Comparison of ENCODE assay signal across 1 cellular context in the genomic region with DNA sequence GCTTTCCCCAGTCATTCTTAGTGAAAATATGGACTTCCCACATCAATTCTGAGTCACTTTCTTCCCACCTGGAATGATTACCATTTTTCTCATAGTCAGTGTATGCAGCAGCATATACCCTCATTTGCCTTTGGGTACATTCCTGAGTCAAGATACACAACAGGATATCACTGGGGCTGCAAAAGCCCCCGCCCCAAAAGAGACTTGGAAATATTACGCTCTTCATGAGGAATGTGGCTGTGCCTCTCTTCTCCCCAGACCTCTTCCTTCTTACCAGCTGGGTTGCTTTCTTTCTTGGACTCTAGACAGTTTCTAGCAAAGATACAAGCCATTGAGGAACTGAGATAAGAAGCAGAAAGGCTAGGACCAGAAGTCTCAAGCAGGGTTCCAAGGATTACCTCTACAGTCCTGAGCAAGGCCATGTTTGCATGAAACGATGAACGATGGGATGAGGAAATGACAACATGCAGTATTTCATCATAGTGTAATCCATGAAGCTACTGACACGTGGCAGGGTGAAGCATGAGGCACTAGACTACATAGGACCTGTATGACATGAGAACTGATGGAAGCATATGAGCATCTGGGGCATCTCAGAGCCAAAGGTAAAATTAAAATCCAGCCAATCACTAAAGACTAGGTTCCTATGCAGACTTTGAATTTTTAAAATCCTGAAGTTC.
TF ChIP-seq lines count a peak whose summit lies in the region.

No MANE protein-coding gene starts in this region.

TF ChIP-seq in WTC11, 78 proteins besides CTCF, POLR2A, EP300 and RAD21 (continued from another document):
- TF ChIP-seq, protein P1, sequence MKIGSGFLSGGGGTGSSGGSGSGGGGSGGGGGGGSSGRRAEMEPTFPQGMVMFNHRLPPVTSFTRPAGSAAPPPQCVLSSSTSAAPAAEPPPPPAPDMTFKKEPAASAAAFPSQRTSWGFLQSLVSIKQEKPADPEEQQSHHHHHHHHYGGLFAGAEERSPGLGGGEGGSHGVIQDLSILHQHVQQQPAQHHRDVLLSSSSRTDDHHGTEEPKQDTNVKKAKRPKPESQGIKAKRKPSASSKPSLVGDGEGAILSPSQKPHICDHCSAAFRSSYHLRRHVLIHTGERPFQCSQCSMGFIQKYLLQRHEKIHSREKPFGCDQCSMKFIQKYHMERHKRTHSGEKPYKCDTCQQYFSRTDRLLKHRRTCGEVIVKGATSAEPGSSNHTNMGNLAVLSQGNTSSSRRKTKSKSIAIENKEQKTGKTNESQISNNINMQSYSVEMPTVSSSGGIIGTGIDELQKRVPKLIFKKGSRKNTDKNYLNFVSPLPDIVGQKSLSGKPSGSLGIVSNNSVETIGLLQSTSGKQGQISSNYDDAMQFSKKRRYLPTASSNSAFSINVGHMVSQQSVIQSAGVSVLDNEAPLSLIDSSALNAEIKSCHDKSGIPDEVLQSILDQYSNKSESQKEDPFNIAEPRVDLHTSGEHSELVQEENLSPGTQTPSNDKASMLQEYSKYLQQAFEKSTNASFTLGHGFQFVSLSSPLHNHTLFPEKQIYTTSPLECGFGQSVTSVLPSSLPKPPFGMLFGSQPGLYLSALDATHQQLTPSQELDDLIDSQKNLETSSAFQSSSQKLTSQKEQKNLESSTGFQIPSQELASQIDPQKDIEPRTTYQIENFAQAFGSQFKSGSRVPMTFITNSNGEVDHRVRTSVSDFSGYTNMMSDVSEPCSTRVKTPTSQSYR (CRISPR knock-in tag; IDR thresholded peaks at IDR 0.05): no peak
- TF ChIP-seq NFE2L1 (CRISPR knock-in tag; IDR thresholded peaks at IDR 0.05): no peak
- TF ChIP-seq, protein P2, sequence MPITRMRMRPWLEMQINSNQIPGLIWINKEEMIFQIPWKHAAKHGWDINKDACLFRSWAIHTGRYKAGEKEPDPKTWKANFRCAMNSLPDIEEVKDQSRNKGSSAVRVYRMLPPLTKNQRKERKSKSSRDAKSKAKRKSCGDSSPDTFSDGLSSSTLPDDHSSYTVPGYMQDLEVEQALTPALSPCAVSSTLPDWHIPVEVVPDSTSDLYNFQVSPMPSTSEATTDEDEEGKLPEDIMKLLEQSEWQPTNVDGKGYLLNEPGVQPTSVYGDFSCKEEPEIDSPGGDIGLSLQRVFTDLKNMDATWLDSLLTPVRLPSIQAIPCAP (CRISPR knock-in tag; IDR thresholded peaks at IDR 0.05): no peak
- TF ChIP-seq PRRX2 (CRISPR knock-in tag; IDR thresholded peaks at IDR 0.05): no peak
- TF ChIP-seq NR1H2 (CRISPR knock-in tag; IDR thresholded peaks at IDR 0.05): no peak
- TF ChIP-seq RORB (CRISPR knock-in tag; IDR thresholded peaks at IDR 0.05): no peak
- no peak for TF ChIP-seq ZNF121 (CRISPR knock-in tag; IDR thresholded peaks at IDR 0.05)
- TF ChIP-seq NR3C1 (CRISPR knock-in tag; conservative IDR thresholded peaks at IDR 0.05; ENCODE audit: low read depth): no peak
- TF ChIP-seq, protein P3, sequence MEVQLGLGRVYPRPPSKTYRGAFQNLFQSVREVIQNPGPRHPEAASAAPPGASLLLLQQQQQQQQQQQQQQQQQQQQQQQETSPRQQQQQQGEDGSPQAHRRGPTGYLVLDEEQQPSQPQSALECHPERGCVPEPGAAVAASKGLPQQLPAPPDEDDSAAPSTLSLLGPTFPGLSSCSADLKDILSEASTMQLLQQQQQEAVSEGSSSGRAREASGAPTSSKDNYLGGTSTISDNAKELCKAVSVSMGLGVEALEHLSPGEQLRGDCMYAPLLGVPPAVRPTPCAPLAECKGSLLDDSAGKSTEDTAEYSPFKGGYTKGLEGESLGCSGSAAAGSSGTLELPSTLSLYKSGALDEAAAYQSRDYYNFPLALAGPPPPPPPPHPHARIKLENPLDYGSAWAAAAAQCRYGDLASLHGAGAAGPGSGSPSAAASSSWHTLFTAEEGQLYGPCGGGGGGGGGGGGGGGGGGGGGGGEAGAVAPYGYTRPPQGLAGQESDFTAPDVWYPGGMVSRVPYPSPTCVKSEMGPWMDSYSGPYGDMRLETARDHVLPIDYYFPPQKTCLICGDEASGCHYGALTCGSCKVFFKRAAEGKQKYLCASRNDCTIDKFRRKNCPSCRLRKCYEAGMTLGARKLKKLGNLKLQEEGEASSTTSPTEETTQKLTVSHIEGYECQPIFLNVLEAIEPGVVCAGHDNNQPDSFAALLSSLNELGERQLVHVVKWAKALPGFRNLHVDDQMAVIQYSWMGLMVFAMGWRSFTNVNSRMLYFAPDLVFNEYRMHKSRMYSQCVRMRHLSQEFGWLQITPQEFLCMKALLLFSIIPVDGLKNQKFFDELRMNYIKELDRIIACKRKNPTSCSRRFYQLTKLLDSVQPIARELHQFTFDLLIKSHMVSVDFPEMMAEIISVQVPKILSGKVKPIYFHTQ (CRISPR knock-in tag; IDR thresholded peaks at IDR 0.05): no peak
